ENCODE assay signal across 1 cellular context in the genomic region with DNA sequence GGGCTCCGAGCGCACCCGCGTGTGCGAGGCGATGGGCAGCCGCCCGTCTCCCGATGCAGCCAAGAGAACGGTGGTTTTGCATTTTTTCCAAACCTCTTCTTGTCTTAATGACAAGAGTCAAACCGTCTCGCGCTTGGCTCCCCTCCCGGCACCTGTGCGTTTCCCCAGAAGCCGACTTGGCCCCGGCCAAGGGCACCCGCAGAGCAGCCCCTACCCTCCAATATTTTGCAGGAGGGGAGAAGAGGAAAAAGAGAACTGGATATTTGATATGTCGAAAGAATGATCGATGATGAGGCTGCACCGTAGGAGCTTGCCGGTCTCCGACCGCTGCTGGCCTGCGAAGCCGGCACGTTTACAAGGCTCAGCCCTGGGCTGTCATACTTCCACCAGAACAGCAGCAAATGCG.
TF ChIP-seq lines count a peak whose summit lies in the region.

No MANE protein-coding gene starts in this region.

TF ChIP-seq in HEK293, 187 proteins besides CTCF, POLR2A, EP300 and RAD21 (continued from another document):
- peak; percentile 5; the same call in 1 of the 2 replicates for TF ChIP-seq ZNF335 (tag by site-specific recombination; conservative IDR thresholded peaks at IDR 0.05)
